ENCODE assay signal across 8 cellular contexts in genomic region chr20:36856196-36856595, GRCh38. TPM values are rescaled to one million over a fixed set of nuclear protein-coding genes. Genes with fewer than 3 reads are reported as not detected.
DNase-seq lines count a peak whose midpoint lies in the region; ATAC-seq and TF ChIP-seq lines count a peak whose summit lies in the region.

No MANE protein-coding gene starts in this region.

- TF ChIP-seq EP300 in ovary (IDR thresholded peaks at IDR 0.05) = no peak

- H3K9me3 ChIP-seq in heart right ventricle (no peaks in the 10 kb centered on the region), stomach smooth muscle (ENCODE audit: control insufficient read depth in 2 of 2, low read length in 2 of 2) (no peaks in the 10 kb centered on the region), ovary (no peaks in the 10 kb centered on the region)

- peaks cover 19% of the 10 kb centered on the region for H3K36me3 Mint-ChIP-seq in HFFc6 (ENCODE audit: low read depth)

- peaks cover 1% of the 10 kb centered on the region for H3K27me3 Mint-ChIP-seq in HFFc6 (ENCODE audit: insufficient read depth)

- peaks cover 0 to 15% (median 0%) of the 10 kb centered on the region in 9 donors for H3K36me3 ChIP-seq in heart right ventricle
- H3K36me3 ChIP-seq in stomach smooth muscle (ENCODE audit: control insufficient read depth in 2 of 2, insufficient read depth in 2 of 2, low read length in 2 of 2) = peaks cover 2% of the 10 kb centered on the region in 2 donors
- H3K36me3 ChIP-seq in ovary = no peaks in the 10 kb centered on the region

- ATAC-seq in heart right ventricle = peak in 4 of 8 donors; percentile 3 to 42 (median 10)

- WGBS in heart right ventricle, 2 donors = 49 to 50% methylated on average over 3 of the region's 3 CpGs
- 20 to 45% (median 34%) methylated on average over 3 of the region's 3 CpGs for WGBS in ovary, 3 donors

- intact Hi-C loops in heart right ventricle (cut with DNase I) = no loop called here
- intact Hi-C loops in ovary (cut with DNase I) = no loop called here

- peak overlapping the region in 1 of 10 donors; percentile 10 for H3K4me3 ChIP-seq in heart right ventricle
- peak overlapping the region in 1 of 2 donors; percentile 35 for H3K4me3 ChIP-seq in stomach smooth muscle (ENCODE audit: low read length in 2 of 2)
- H3K4me3 ChIP-seq in ovary = no peak overlapping the region

- peak overlapping the region; percentile 92 for H3K27ac Mint-ChIP-seq in HFFc6

- H3K4me1 ChIP-seq in heart right ventricle (peaks cover 60 to 97% (median 90%) of the 10 kb centered on the region in 9 donors), stomach smooth muscle (ENCODE audit: control insufficient read depth, insufficient read depth, low read length) (peaks cover 84% of the 10 kb centered on the region), ovary (ENCODE audit: insufficient read depth) (peaks cover 33% of the 10 kb centered on the region)

- H3K4me3 Mint-ChIP-seq in HFFc6 = peak overlapping the region; percentile 83

- peak overlapping the region in 9 of 10 donors; percentile 58 to 91 (median 73) for H3K27ac ChIP-seq in heart right ventricle
- H3K27ac ChIP-seq in stomach smooth muscle (ENCODE audit: low read length) = peak overlapping the region; percentile 64
- no peak overlapping the region for H3K27ac ChIP-seq in ovary

- no peak for TF ChIP-seq POLR2A in ovary (IDR thresholded peaks at IDR 0.05)

- DNase-seq in HFFc6 = peak; percentile 73
- DNase-seq in amniotic stem cell (lab: John Stamatoyannopoulos, UW) = peak; percentile 27
- DNase-seq in heart right ventricle = no peak
- no peak for DNase-seq in NCI-H82 treated with DMSO at 0.1 percent for 48 hours (lab: John Stamatoyannopoulos, UW; ENCODE audit: unreplicated experiment)
- DNase-seq in cortex of kidney (lab: John Stamatoyannopoulos, UW) = no peak
- DNase-seq in NCI-H526 (lab: John Stamatoyannopoulos, UW) = no peak
- DNase-seq in ovary = no peak

- H3K27me3 ChIP-seq in heart right ventricle (no peaks in the 10 kb centered on the region), stomach smooth muscle (ENCODE audit: control insufficient read depth in 1 of 2, insufficient read depth in 2 of 2, low read length in 2 of 2) (no peaks in the 10 kb centered on the region), ovary (no peaks in the 10 kb centered on the region)

- H3K9ac ChIP-seq in stomach smooth muscle (ENCODE audit: low read length in 2 of 2) = no peak overlapping the region

- TF ChIP-seq CTCF in HFFc6 (IDR thresholded peaks at IDR 0.05) (no peak), heart right ventricle (IDR thresholded peaks at IDR 0.05) (no peak), ovary (IDR thresholded peaks at IDR 0.05) (no peak)

- peaks cover 91% of the 10 kb centered on the region for H3K4me1 Mint-ChIP-seq in HFFc6 (ENCODE audit: low read depth)

- no peaks in the 10 kb centered on the region for H3K9me3 Mint-ChIP-seq in HFFc6

RNA-seq across cellular contexts. Expression of gene TLDC2, which starts 19.7 kb away (rescaled TPM):
- total RNA-seq in HFFc6 (2021; fragmentation: NEBNext Ultra II Directional; extraction: Animal tissue kit (Norgen Biotek cat#: 25700)) = under 1 TPM; 0.17 to 0.55 (median 0.39) TPM
- total RNA-seq in heart right ventricle (not detected), ovary (under 1 TPM in 3 of 7 donors, not detected in 4; 0.10 to 0.95 (median 0.92) TPM)
- polyA plus RNA-seq in heart right ventricle (under 1 TPM in 1 of 2 donors, not detected in 1; 0.01 TPM), ovary (under 1 TPM; 0.11 to 0.33 TPM)

Comparison
In these comparisons a context has a peak if more than half of its experiments do, and no peak if none do; other contexts are left out.
1. DNase-seq: peak in HFFc6 (single experiment) and amniotic stem cell (single experiment); none in heart right ventricle (0 of 2), NCI-H82 treated with DMSO at 0.1 percent for 48 hours (single experiment), cortex of kidney (single experiment), NCI-H526 (0 of 2) and ovary (0 of 5).
2. H3K27ac ChIP-seq: peak in heart right ventricle (9 of 10) and stomach smooth muscle (single experiment); none in ovary (0 of 2).